ENCODE assay signal across 8 cellular contexts in genomic region chr6:134240664-134241431, GRCh38.
DNase-seq lines count a peak whose midpoint lies in the region; ATAC-seq and TF ChIP-seq lines count a peak whose summit lies in the region.

No MANE protein-coding gene starts in this region.

- ATAC-seq in activated CD8-positive, alpha-beta T cell treated with anti-CD3 and anti-CD28 coated beads for 36 hours, result peak; percentile 75
- ATAC-seq in GM21723 (IDR thresholded peaks at IDR 0.05; ENCODE audit: unreplicated experiment), result no peak

- H3K4me3 ChIP-seq in Caco-2 (ENCODE audit: low read depth, low read length), result no peak overlapping the region

- intact Hi-C loops in activated CD8-positive, alpha-beta T cell treated with anti-CD3 and anti-CD28 coated beads for 36 hours (cut with micrococcal nuclease), result no loop called here
- intact Hi-C loops in Caco-2 (cut with micrococcal nuclease; ENCODE audit: unreplicated experiment), result no loop called here

- H3K27me3 Mint-ChIP-seq in IgD-negative memory B cell (no peaks in the 10 kb centered on the region), Caco-2 (ENCODE audit: insufficient read depth, unreplicated experiment) (no peaks in the 10 kb centered on the region)
- no peaks in the 10 kb centered on the region for H3K27me3 Mint-ChIP-seq in activated CD8-positive, alpha-beta T cell treated with anti-CD3 and anti-CD28 coated beads for 36 hours

- H3K27ac Mint-ChIP-seq in IgD-negative memory B cell (peak overlapping the region; percentile 4 to 39 (median 14)), Caco-2 (ENCODE audit: unreplicated experiment) (no peak overlapping the region)
- H3K27ac Mint-ChIP-seq in activated CD8-positive, alpha-beta T cell treated with anti-CD3 and anti-CD28 coated beads for 36 hours, result peak overlapping the region; percentile 99

- DNase-seq in activated CD8-positive, alpha-beta T cell treated with anti-CD3 and anti-CD28 coated beads for 36 hours, result peak; percentile 91
- peak; percentile 43 for DNase-seq in glomerular visceral epithelial cell (ENCODE audit: extremely low spot score)
- DNase-seq in stimulated activated CD4-positive, alpha-beta T cell treated with anti-CD3 and anti-CD28 coated beads, TNF-alpha, amount 100 ng/mL, for 4 hours (ENCODE audit: low read depth in 3 of 3), result peak in 2 of 3 experiments; percentile 60 to 84
- DNase-seq in islet precursor cell, result no peak
- DNase-seq in Caco-2, result no peak
- no peak for DNase-seq in mesenteric fat pad (ENCODE audit: low spot score)

- peaks cover 22 to 33% (median 27%) of the 10 kb centered on the region in 3 donors for H3K4me1 Mint-ChIP-seq in IgD-negative memory B cell
- H3K4me1 Mint-ChIP-seq in activated CD8-positive, alpha-beta T cell treated with anti-CD3 and anti-CD28 coated beads for 36 hours (ENCODE audit: low read depth), result peaks cover 60% of the 10 kb centered on the region
- peaks cover 6% of the 10 kb centered on the region for H3K4me1 Mint-ChIP-seq in Caco-2 (ENCODE audit: low read depth, unreplicated experiment)

- no peak for TF ChIP-seq CTCF in activated CD8-positive, alpha-beta T cell treated with anti-CD3 and anti-CD28 coated beads for 36 hours (IDR thresholded peaks at IDR 0.05)
- TF ChIP-seq CTCF in Caco-2 (IDR thresholded peaks at IDR 0.05; ENCODE audit: insufficient read depth in 1 of 2, low read depth in 1 of 2, low read length in 1 of 2, severe bottlenecking in 1 of 2, unreplicated experiment in 1 of 2), result no peak

- H3K4me1 ChIP-seq in Caco-2, result no peaks in the 10 kb centered on the region

- H3K4me3 Mint-ChIP-seq in IgD-negative memory B cell, result no peak overlapping the region
- peak overlapping the region; percentile 51 for H3K4me3 Mint-ChIP-seq in activated CD8-positive, alpha-beta T cell treated with anti-CD3 and anti-CD28 coated beads for 36 hours
- H3K4me3 Mint-ChIP-seq in Caco-2 (ENCODE audit: unreplicated experiment), result no peak overlapping the region

- H3K9me3 Mint-ChIP-seq in IgD-negative memory B cell, result peaks cover 0 to 2% (median 1%) of the 10 kb centered on the region in 3 donors
- H3K9me3 Mint-ChIP-seq in activated CD8-positive, alpha-beta T cell treated with anti-CD3 and anti-CD28 coated beads for 36 hours, result peaks cover 10% of the 10 kb centered on the region
- H3K9me3 Mint-ChIP-seq in Caco-2 (ENCODE audit: unreplicated experiment), result peaks cover 9% of the 10 kb centered on the region

- POLR2A ChIA-PET in activated CD8-positive, alpha-beta T cell treated with anti-CD3 and anti-CD28 coated beads for 36 hours (lab: Charles Lee), result no interaction called here
- POLR2A ChIA-PET in Caco-2 (lab: Charles Lee), result no interaction called here

- BruUV-seq in Caco-2 (replicated peaks; lab: Mats Ljungman, UMichigan), result no TSS peak

- H3K27me3 ChIP-seq in Caco-2 (replicated peaks; ENCODE audit: control insufficient read depth, insufficient read depth, low read length), result no peaks in the 10 kb centered on the region

- no peaks in the 10 kb centered on the region for H3K9me3 ChIP-seq in Caco-2

- no peaks in the 10 kb centered on the region for H3K36me3 ChIP-seq in Caco-2 (ENCODE audit: control insufficient read depth, insufficient read depth, low read length)

- H3K36me3 Mint-ChIP-seq in IgD-negative memory B cell (peaks cover 5% of the 10 kb centered on the region), Caco-2 (ENCODE audit: insufficient read depth, unreplicated experiment) (no peaks in the 10 kb centered on the region)
- peaks cover 7% of the 10 kb centered on the region for H3K36me3 Mint-ChIP-seq in activated CD8-positive, alpha-beta T cell treated with anti-CD3 and anti-CD28 coated beads for 36 hours (ENCODE audit: low read depth)

- CTCF ChIA-PET in activated CD8-positive, alpha-beta T cell treated with anti-CD3 and anti-CD28 coated beads for 36 hours (lab: Charles Lee), result no interaction called here
- CTCF ChIA-PET in Caco-2 (lab: Charles Lee), result no interaction called here

Comparison
In these comparisons a context has a peak if more than half of its experiments do, and no peak if none do; other contexts are left out.
1. DNase-seq: peak in activated CD8-positive, alpha-beta T cell treated with anti-CD3 and anti-CD28 coated beads for 36 hours (single experiment), glomerular visceral epithelial cell (single experiment) and stimulated activated CD4-positive, alpha-beta T cell treated with anti-CD3 and anti-CD28 coated beads, TNF-alpha, amount 100 ng/mL, for 4 hours (2 of 3); none in islet precursor cell (single experiment), Caco-2 (0 of 2) and mesenteric fat pad (single experiment).